Comparison of ENCODE assay signal across 11 cellular contexts in the genomic region with DNA sequence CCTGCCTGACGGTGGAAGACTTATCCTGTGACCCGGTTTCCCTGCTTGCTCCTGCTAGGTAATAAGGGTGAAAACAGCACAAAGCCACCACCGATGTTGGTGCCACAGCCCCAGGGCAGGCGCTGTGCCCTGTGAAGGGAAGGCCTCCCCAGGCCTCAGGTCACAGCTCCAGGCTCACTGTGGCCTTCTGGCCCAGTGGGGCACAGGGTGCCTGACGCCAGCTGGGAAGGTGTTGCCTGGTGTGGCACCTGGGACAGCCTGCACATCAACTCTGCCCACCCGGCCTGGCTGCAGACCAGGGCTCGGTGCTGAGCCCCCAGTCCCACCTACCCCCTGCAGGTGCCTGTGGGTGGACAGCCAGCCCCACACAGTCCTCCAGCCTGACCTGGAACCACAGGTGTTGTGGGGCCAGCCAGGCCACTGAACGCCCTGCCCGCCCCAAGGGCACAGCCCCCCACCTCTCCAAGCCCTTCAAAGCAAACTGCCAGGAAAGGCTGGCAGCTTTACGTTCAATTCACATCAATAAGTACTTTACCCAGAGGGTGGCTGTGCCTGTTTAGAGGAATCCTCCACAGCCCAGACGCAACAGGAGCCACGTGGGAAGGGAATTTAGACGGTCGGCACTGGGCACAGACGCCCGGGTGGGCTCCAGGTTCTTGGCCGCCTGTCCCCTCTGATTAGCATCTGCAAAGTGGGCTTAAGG. TPM values are rescaled to one million over a fixed set of nuclear protein-coding genes. Genes with fewer than 3 reads are reported as not detected.
DNase-seq lines count a peak whose midpoint lies in the region; TF ChIP-seq lines count a peak whose summit lies in the region.
"Had no signal": no experiment of that assay in that cellular context is flagged by ENCODE, and none has a peak within 500 bp of the region (broad histone marks: within the 10 kb centered on the region; RNA-seq: fewer than 3 reads in every experiment).

No MANE protein-coding gene starts in this region.

- peaks cover 9% of the 10 kb centered on the region for H3K4me1 Mint-ChIP-seq in activated naive CD4-positive, alpha-beta T cell treated with anti-CD3 and anti-CD28 coated beads for 36 hours (ENCODE audit: low read depth)
- peaks cover 38% of the 10 kb centered on the region for H3K4me1 Mint-ChIP-seq in nephron progenitor cell

- in situ Hi-C loops in transverse colon (cut with MboI; ENCODE audit: low pct_ligation_motif_present in 1 of 4, low pct_unique_long_range_greater_than_20kb in 1 of 4, low sequenced_read_pairs in 3 of 4), result no loop called here

- H3K27ac ChIP-seq in caudate nucleus (ENCODE audit: low read depth, low read length), result peak overlapping the region; percentile 92
- H3K27ac ChIP-seq in transverse colon, result no peak overlapping the region

- H3K27ac Mint-ChIP-seq in activated naive CD4-positive, alpha-beta T cell treated with anti-CD3 and anti-CD28 coated beads for 36 hours, result peak overlapping the region; percentile 24
- H3K27ac Mint-ChIP-seq in nephron progenitor cell, result no peak overlapping the region
- H3K27ac Mint-ChIP-seq: progenitor cell of endocrine pancreas had no signal

- TF ChIP-seq CTCF in transverse colon (IDR thresholded peaks at IDR 0.05) (no peak), nephron progenitor cell (IDR thresholded peaks at IDR 0.05) (no peak)

- 69 to 100% methylated on average over 2 to 17 of the region's 17 CpGs for WGBS in transverse colon (ENCODE audit: low coverage in 1 of 2), 2 donors

- peak overlapping the region; percentile 70 for H3K4me3 Mint-ChIP-seq in activated naive CD4-positive, alpha-beta T cell treated with anti-CD3 and anti-CD28 coated beads for 36 hours
- no peak overlapping the region for H3K4me3 Mint-ChIP-seq in nephron progenitor cell

- H3K36me3 ChIP-seq in mucosa of stomach (ENCODE audit: control insufficient read depth, insufficient read depth, low read length), result no peaks in the 10 kb centered on the region
- H3K36me3 ChIP-seq in transverse colon, result no peaks in the 10 kb centered on the region

- peak overlapping the region; percentile 53 for H3K9ac ChIP-seq in mucosa of stomach (ENCODE audit: low read length)

- peak overlapping the region; percentile 33 for H3K4me3 ChIP-seq in mucosa of stomach (ENCODE audit: low read length)
- peak overlapping the region in 3 of 4 donors; percentile 26 to 43 (median 40) for H3K4me3 ChIP-seq in transverse colon

- no peak for DNase-seq in activated naive CD4-positive, alpha-beta T cell treated with anti-CD3 and anti-CD28 coated beads for 36 hours
- no peak for DNase-seq in activated naive CD4-positive, alpha-beta T cell treated with anti-CD3 and anti-CD28 coated beads, Interleukin-2, amount 50 U/mL, for 16 hours
- no peak for DNase-seq in caudate nucleus (lab: John Stamatoyannopoulos, UW)
- no peak for DNase-seq in transverse colon
- no peak for DNase-seq in AG20443 (ENCODE audit: low spot score)
- no peak for DNase-seq in nephron progenitor cell
- DNase-seq in DMS114 treated with DMSO at 0.1 percent for 48 hours (lab: John Stamatoyannopoulos, UW; ENCODE audit: unreplicated experiment), result no peak
- DNase-seq: NCI-H2107 had no signal

- H3K27me3 ChIP-seq in mucosa of stomach (ENCODE audit: control insufficient read depth, insufficient read depth, low read length), result no peaks in the 10 kb centered on the region
- no peaks in the 10 kb centered on the region for H3K27me3 ChIP-seq in transverse colon

- no peak for TF ChIP-seq POLR2A in transverse colon (IDR thresholded peaks at IDR 0.05)

- H3K4me1 ChIP-seq in mucosa of stomach (ENCODE audit: control insufficient read depth, insufficient read depth, low read length) (peaks cover 22% of the 10 kb centered on the region), transverse colon (peaks cover 4 to 16% (median 7%) of the 10 kb centered on the region in 4 donors)

- CTCF ChIA-PET in activated naive CD4-positive, alpha-beta T cell treated with anti-CD3 and anti-CD28 coated beads for 36 hours (lab: Charles Lee), result interaction anchor here (0.5 kb wide), 1 partner anchor 329 kb away, joined by 4 read pairs; no protein-coding TSS in a partner anchor

- intact Hi-C loops in activated naive CD4-positive, alpha-beta T cell treated with anti-CD3 and anti-CD28 coated beads for 36 hours (cut with micrococcal nuclease), result loop anchor here (2.0 to 5.0 kb wide), 3 partner anchors 49 to 122 kb away; a partner anchor contains a TSS
- intact Hi-C loops in transverse colon (cut with DNase I; ENCODE audit: low total_unique reads), result no loop called here

- no peak for TF ChIP-seq EP300 in transverse colon (IDR thresholded peaks at IDR 0.05; ENCODE audit: low read depth)

- H3K9me3 ChIP-seq in mucosa of stomach (ENCODE audit: control insufficient read depth, low read length), result no peaks in the 10 kb centered on the region
- H3K9me3 ChIP-seq in transverse colon, result peaks cover 0 to 4% of the 10 kb centered on the region in 2 donors
- H3K9me3 ChIP-seq: Caco-2 had no signal

- H3K27me3 Mint-ChIP-seq in activated naive CD4-positive, alpha-beta T cell treated with anti-CD3 and anti-CD28 coated beads for 36 hours (ENCODE audit: low read depth), result no peaks in the 10 kb centered on the region
- peaks cover 5% of the 10 kb centered on the region for H3K27me3 Mint-ChIP-seq in nephron progenitor cell (ENCODE audit: low read depth, poor library complexity)
- H3K27me3 Mint-ChIP-seq: progenitor cell of endocrine pancreas had no signal

- peaks cover 5% of the 10 kb centered on the region for H3K9me3 Mint-ChIP-seq in activated naive CD4-positive, alpha-beta T cell treated with anti-CD3 and anti-CD28 coated beads for 36 hours
- H3K9me3 Mint-ChIP-seq in nephron progenitor cell, result peaks cover 5% of the 10 kb centered on the region

- no peaks in the 10 kb centered on the region for H3K36me3 Mint-ChIP-seq in activated naive CD4-positive, alpha-beta T cell treated with anti-CD3 and anti-CD28 coated beads for 36 hours (ENCODE audit: low read depth)
- H3K36me3 Mint-ChIP-seq in nephron progenitor cell (ENCODE audit: low read depth), result no peaks in the 10 kb centered on the region

RNA-seq across cellular contexts. Expression of a gene that starts 54.3 kb away (rescaled TPM):
- 1 to 10 TPM; 5.3 to 6.2 TPM for total RNA-seq in activated naive CD4-positive, alpha-beta T cell treated with anti-CD3 and anti-CD28 coated beads for 36 hours
- total RNA-seq in transverse colon, result 100 to 1,000 TPM in 1 of 4 donors, 10 to 100 TPM in 3; 44.8 to 110 (median 69.6) TPM

RNA-seq across cellular contexts. Expression of a gene that starts 54.7 kb away (rescaled TPM):
- total RNA-seq in activated naive CD4-positive, alpha-beta T cell treated with anti-CD3 and anti-CD28 coated beads for 36 hours, result not detected
- under 1 TPM in 3 of 4 donors, not detected in 1; 0.32 to 0.82 (median 0.60) TPM for total RNA-seq in transverse colon
- total RNA-seq: Caco-2, progenitor cell of endocrine pancreas had no signal

Comparison
In these comparisons a context has a peak if more than half of its experiments do, and no peak if none do; other contexts are left out.
1. RNA of a gene that starts 54.3 kb away (total RNA-seq): 44.8 to 110 TPM in transverse colon; 5.3 to 6.2 TPM in activated naive CD4-positive, alpha-beta T cell treated with anti-CD3 and anti-CD28 coated beads for 36 hours; every median in the first group is over 4 times any median in the second.